2 cellular contexts compared by ENCODE assay signal in the genomic region with DNA sequence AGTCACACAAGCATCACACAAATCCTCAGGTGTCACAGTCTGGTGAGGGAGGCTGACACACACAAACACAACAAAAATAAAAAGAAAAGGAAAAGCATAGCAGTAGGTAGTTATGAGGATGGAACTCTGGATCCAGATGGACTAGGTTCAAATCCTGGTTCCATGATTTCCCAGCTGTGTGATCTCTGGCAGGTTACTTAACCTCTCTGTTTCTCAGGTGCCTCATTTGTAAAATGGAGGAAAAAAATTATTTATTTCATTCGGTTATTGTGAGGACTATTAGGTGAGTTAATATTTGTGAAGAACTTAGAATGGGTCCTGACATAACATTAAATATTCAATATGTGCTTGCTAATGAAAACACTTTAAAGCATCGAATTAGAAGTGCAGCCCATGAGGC.
TF ChIP-seq lines count a peak whose summit lies in the region.

No MANE protein-coding gene starts in this region.

TF ChIP-seq in A549, 52 proteins besides CTCF, POLR2A, EP300 and RAD21:
- TF ChIP-seq POLR2AphosphoS2 (conservative IDR thresholded peaks at IDR 0.05; ENCODE audit: low read length) (no peak), HOXA7 (CRISPR knock-in tag; IDR thresholded peaks at IDR 0.05) (no peak), NR3C1 (IDR thresholded peaks at IDR 0.05) (no peak), ZSCAN20 (CRISPR knock-in tag; IDR thresholded peaks at IDR 0.05) (no peak), ZC3H11A (IDR thresholded peaks at IDR 0.05) (no peak), JUNB (IDR thresholded peaks at IDR 0.05) (no peak), NFE2L2 (conservative IDR thresholded peaks at IDR 0.05; ENCODE audit: low read length) (no peak), JUN (IDR thresholded peaks at IDR 0.05) (no peak), EHF (CRISPR knock-in tag; IDR thresholded peaks at IDR 0.05) (no peak), SMC3 (IDR thresholded peaks at IDR 0.05) (no peak), NPAS2 (CRISPR knock-in tag; IDR thresholded peaks at IDR 0.05; ENCODE audit: borderline replicate concordance) (no peak), HOXB5 (CRISPR knock-in tag; IDR thresholded peaks at IDR 0.05) (no peak), ZNF302 (CRISPR knock-in tag; IDR thresholded peaks at IDR 0.05) (no peak), KDM5A (IDR thresholded peaks at IDR 0.05) (no peak)
- TF ChIP-seq, protein P1, sequence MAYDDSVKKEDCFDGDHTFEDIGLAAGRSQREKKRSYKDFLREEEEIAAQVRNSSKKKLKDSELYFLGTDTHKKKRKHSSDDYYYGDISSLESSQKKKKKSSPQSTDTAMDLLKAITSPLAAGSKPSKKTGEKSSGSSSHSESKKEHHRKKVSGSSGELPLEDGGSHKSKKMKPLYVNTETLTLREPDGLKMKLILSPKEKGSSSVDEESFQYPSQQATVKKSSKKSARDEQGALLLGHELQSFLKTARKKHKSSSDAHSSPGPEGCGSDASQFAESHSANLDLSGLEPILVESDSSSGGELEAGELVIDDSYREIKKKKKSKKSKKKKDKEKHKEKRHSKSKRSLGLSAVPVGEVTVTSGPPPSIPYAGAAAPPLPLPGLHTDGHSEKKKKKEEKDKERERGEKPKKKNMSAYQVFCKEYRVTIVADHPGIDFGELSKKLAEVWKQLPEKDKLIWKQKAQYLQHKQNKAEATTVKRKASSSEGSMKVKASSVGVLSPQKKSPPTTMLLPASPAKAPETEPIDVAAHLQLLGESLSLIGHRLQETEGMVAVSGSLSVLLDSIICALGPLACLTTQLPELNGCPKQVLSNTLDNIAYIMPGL (CRISPR knock-in tag; IDR thresholded peaks at IDR 0.05; ENCODE audit: borderline replicate concordance) = no peak
- TF ChIP-seq, protein P2, sequence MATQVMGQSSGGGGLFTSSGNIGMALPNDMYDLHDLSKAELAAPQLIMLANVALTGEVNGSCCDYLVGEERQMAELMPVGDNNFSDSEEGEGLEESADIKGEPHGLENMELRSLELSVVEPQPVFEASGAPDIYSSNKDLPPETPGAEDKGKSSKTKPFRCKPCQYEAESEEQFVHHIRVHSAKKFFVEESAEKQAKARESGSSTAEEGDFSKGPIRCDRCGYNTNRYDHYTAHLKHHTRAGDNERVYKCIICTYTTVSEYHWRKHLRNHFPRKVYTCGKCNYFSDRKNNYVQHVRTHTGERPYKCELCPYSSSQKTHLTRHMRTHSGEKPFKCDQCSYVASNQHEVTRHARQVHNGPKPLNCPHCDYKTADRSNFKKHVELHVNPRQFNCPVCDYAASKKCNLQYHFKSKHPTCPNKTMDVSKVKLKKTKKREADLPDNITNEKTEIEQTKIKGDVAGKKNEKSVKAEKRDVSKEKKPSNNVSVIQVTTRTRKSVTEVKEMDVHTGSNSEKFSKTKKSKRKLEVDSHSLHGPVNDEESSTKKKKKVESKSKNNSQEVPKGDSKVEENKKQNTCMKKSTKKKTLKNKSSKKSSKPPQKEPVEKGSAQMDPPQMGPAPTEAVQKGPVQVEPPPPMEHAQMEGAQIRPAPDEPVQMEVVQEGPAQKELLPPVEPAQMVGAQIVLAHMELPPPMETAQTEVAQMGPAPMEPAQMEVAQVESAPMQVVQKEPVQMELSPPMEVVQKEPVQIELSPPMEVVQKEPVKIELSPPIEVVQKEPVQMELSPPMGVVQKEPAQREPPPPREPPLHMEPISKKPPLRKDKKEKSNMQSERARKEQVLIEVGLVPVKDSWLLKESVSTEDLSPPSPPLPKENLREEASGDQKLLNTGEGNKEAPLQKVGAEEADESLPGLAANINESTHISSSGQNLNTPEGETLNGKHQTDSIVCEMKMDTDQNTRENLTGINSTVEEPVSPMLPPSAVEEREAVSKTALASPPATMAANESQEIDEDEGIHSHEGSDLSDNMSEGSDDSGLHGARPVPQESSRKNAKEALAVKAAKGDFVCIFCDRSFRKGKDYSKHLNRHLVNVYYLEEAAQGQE (IDR thresholded peaks at IDR 0.05) = no peak
- TF ChIP-seq, protein P3, sequence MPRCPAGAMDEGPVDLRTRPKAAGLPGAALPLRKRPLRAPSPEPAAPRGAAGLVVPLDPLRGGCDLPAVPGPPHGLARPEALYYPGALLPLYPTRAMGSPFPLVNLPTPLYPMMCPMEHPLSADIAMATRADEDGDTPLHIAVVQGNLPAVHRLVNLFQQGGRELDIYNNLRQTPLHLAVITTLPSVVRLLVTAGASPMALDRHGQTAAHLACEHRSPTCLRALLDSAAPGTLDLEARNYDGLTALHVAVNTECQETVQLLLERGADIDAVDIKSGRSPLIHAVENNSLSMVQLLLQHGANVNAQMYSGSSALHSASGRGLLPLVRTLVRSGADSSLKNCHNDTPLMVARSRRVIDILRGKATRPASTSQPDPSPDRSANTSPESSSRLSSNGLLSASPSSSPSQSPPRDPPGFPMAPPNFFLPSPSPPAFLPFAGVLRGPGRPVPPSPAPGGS (IDR thresholded peaks at IDR 0.05) = no peak
- TF ChIP-seq, protein P4, sequence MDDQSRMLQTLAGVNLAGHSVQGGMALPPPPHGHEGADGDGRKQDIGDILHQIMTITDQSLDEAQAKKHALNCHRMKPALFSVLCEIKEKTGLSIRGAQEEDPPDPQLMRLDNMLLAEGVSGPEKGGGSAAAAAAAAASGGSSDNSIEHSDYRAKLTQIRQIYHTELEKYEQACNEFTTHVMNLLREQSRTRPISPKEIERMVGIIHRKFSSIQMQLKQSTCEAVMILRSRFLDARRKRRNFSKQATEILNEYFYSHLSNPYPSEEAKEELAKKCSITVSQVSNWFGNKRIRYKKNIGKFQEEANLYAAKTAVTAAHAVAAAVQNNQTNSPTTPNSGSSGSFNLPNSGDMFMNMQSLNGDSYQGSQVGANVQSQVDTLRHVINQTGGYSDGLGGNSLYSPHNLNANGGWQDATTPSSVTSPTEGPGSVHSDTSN (IDR thresholded peaks at IDR 0.05) = no peak
- TF ChIP-seq, protein P5, sequence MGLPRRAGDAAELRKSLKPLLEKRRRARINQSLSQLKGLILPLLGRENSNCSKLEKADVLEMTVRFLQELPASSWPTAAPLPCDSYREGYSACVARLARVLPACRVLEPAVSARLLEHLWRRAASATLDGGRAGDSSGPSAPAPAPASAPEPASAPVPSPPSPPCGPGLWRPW (IDR thresholded peaks at IDR 0.05) = no peak
TF ChIP-seq in A549: peak in this region for 0.

TF ChIP-seq in K562, 482 proteins besides CTCF, POLR2A, EP300 and RAD21:
- TF ChIP-seq SP1 (CRISPR knock-in tag; IDR thresholded peaks at IDR 0.05) = no peak
- TF ChIP-seq IFI16 (CRISPR knock-in tag; IDR thresholded peaks at IDR 0.05) = no peak
- peak; percentile 78 for TF ChIP-seq BCOR (IDR thresholded peaks at IDR 0.05)
- peak; percentile 31 for TF ChIP-seq ZFP36 (IDR thresholded peaks at IDR 0.05; ENCODE audit: low read depth, low read length, partially characterized antibody)
- TF ChIP-seq RBM25 (IDR thresholded peaks at IDR 0.05; ENCODE audit: low read depth, low read length, severe bottlenecking) = peak; percentile 74
- TF ChIP-seq KDM1A (IDR thresholded peaks at IDR 0.05) = 0 out of 4 replicates have a peak, but pooled peaks of 1 of the 2 experiments have one; percentile 33
TF ChIP-seq in K562: peak in this region for 4.
